In the genomic region with DNA sequence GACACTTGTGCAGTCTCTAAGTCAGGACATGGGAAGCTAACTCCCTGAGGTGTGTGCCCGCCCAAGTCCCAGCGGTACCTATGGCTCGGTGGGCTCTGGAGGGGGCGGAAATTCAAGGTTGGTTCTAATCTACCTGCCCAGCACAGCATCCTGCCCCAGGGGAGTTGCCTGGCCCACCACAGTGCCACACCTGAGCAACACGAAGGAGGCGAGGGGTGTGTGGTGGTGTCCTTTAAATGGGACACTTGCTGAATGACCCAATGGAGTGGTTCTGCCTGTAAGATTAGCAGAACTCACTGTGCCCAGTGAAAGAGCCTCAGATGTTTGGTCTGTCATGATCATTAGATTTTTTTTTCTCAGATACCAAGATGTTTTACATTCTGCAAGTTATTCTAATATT, we compare ENCODE assay signal across 21 cellular contexts.
DNase-seq lines count a peak whose midpoint lies in the region; ATAC-seq, FAIRE-seq and TF ChIP-seq lines count a peak whose summit lies in the region.
"Had no signal": no experiment of that assay in that cellular context is flagged by ENCODE, and none has a peak within 500 bp of the region (broad histone marks: within the 10 kb centered on the region; RNA-seq: fewer than 3 reads in every experiment).

No MANE protein-coding gene starts in this region.

- SMC1A ChIA-PET in GM12878 (lab: Charles Lee; ENCODE audit: uncharacterized antibody, unreplicated experiment) = no interaction called here

- H2BK12ac ChIP-seq in neuronal stem cell (ENCODE audit: low read length) = no peak overlapping the region

- H3K9ac ChIP-seq in HepG2 (ENCODE audit: insufficient read depth, low read depth, low read length) (no peak overlapping the region), GM12878 (ENCODE audit: control insufficient read depth, insufficient read depth, low read length) (no peak overlapping the region), neuronal stem cell (ENCODE audit: low read depth, low read length, poor library complexity) (peak overlapping the region; percentile 53)
- H3K9ac ChIP-seq: GM23248, KMS-11 had no signal

- no peaks in the 10 kb centered on the region for H3K4me1 ChIP-seq in HepG2 (ENCODE audit: insufficient read depth, low read length)
- no peaks in the 10 kb centered on the region for H3K4me1 ChIP-seq in right lobe of liver
- no peaks in the 10 kb centered on the region for H3K4me1 ChIP-seq in GM12878 (ENCODE audit: control insufficient read depth, insufficient read depth, low read length)
- no peaks in the 10 kb centered on the region for H3K4me1 ChIP-seq in neuronal stem cell (ENCODE audit: control insufficient read depth in 2 of 2, insufficient read depth in 1 of 2, low read depth in 1 of 2, low read length in 2 of 2)
- H3K4me1 ChIP-seq: SJCRH30 had no signal

- no peak overlapping the region for H3K4me3 Mint-ChIP-seq in activated naive CD8-positive, alpha-beta T cell treated with anti-CD3 and anti-CD28 coated beads for 36 hours
- H3K4me3 Mint-ChIP-seq: H9, IgD-negative memory B cell had no signal

- in situ Hi-C loops in HepG2 (cut with HindIII; ENCODE audit: extremely low pct_ligation_motif_present, low pct_unique_long_range_greater_than_20kb) (no loop called here), GM12878 (cut with MboI) (no loop called here)

- no peak overlapping the region for H2BK120ac ChIP-seq in neuronal stem cell (ENCODE audit: low read depth, low read length)

- H3K27me3 ChIP-seq in HepG2 (ENCODE audit: control insufficient read depth in 1 of 2, insufficient read depth in 2 of 2, low read length in 2 of 2) (no peaks in the 10 kb centered on the region), right lobe of liver (no peaks in the 10 kb centered on the region), GM12878 (replicated peaks in 1 of 2; ENCODE audit: control insufficient read depth in 2 of 2, insufficient read depth in 2 of 2, low read length in 1 of 2) (no peaks in the 10 kb centered on the region), neuronal stem cell (ENCODE audit: control insufficient read depth in 3 of 3, insufficient read depth in 3 of 3, low read depth in 1 of 3, low read length in 3 of 3) (no peaks in the 10 kb centered on the region)
- H3K27me3 ChIP-seq: SJCRH30 had no signal

- no peak overlapping the region for H3K4ac ChIP-seq in neuronal stem cell (ENCODE audit: low read length)

- no peak overlapping the region for H3K18ac ChIP-seq in neuronal stem cell (ENCODE audit: low read length)

- no peak overlapping the region for H3K23ac ChIP-seq in neuronal stem cell (ENCODE audit: low read depth, low read length, poor library complexity)

- ATAC-seq in HepG2 (peak; percentile 16; the same call in 2 of the 3 replicates), right lobe of liver (no peak), GM12878 (peak; percentile 12; the same call in 2 of the 3 replicates), GM19324 (IDR thresholded peaks at IDR 0.05; ENCODE audit: low FRiP score, unreplicated experiment) (no peak)
- ATAC-seq: PC-3, Right ventricle myocardium inferior had no signal

- H2AFZ ChIP-seq in HepG2 (ENCODE audit: low read length) (no peak overlapping the region), GM12878 (ENCODE audit: control insufficient read depth, low read depth, low read length) (no peak overlapping the region), neuronal stem cell (ENCODE audit: low read length) (no peak overlapping the region)
- H2AFZ ChIP-seq: GM23248 had no signal

- POLR2A ChIA-PET in HepG2 (lab: Yijun Ruan, JAX) (no interaction called here), GM12878 (lab: Charles Lee) (no interaction called here)

- WGBS in HepG2 (ENCODE audit: low lambda C conversion rate) = 93% methylated on average over 3 of the region's 6 CpGs
- WGBS in right lobe of liver (ENCODE audit: insufficient coverage, low coverage, low lambda C conversion rate, missing lambda C conversion rate) = 88% methylated on average over 5 of the region's 6 CpGs
- WGBS in GM12878 (ENCODE audit: insufficient coverage, insufficient replicate concordance, low lambda C conversion rate, missing lambda C conversion rate) = 71% methylated on average over 6 of the region's 6 CpGs
- WGBS in neuronal stem cell (ENCODE audit: extremely low coverage in 2 of 2, insufficient read length in 2 of 2, insufficient replicate concordance in 1 of 2), 2 donors = no CpG with 5 or more reads among the region's 6 CpGs

- H2AK5ac ChIP-seq in neuronal stem cell (ENCODE audit: low read depth, low read length) = no peak overlapping the region

- H3K9me3 ChIP-seq in HepG2 (ENCODE audit: low read length) = 0 out of 2 replicates have a peak, but pooled peaks cover 5% of the 10 kb centered on the region
- H3K9me3 ChIP-seq in right lobe of liver = no peaks in the 10 kb centered on the region
- no peaks in the 10 kb centered on the region for H3K9me3 ChIP-seq in GM12878 (replicated peaks; ENCODE audit: control insufficient read depth, insufficient read depth, low read length)
- no peaks in the 10 kb centered on the region for H3K9me3 ChIP-seq in neuronal stem cell (replicated peaks in 1 of 2; ENCODE audit: control insufficient read depth in 2 of 2, insufficient read depth in 1 of 2, low read depth in 1 of 2, low read length in 2 of 2)
- H3K9me3 ChIP-seq: SJCRH30 had no signal

- no peak for TF ChIP-seq CTCF in HepG2 (CRISPR knock-in tag; IDR thresholded peaks at IDR 0.05)
- TF ChIP-seq CTCF in right lobe of liver (IDR thresholded peaks at IDR 0.05) = no peak
- no peak for TF ChIP-seq CTCF in GM12878 (IDR thresholded peaks at IDR 0.05 in 2 of 3, conservative IDR thresholded peaks at IDR 0.05 in 1 of 3; ENCODE audit: control insufficient read depth in 2 of 3, extremely low read depth in 1 of 3, insufficient read depth in 1 of 3, low read depth in 3 of 3, low read length in 3 of 3)

- no peak overlapping the region for H3K14ac ChIP-seq in neuronal stem cell (ENCODE audit: low read length)

- no peak overlapping the region for H4K8ac ChIP-seq in neuronal stem cell (ENCODE audit: low read depth, low read length)

- H3K27me3 Mint-ChIP-seq in activated naive CD8-positive, alpha-beta T cell treated with anti-CD3 and anti-CD28 coated beads for 36 hours = no peaks in the 10 kb centered on the region
- H3K27me3 Mint-ChIP-seq: IgD-negative memory B cell had no signal

- FAIRE-seq in HepG2 (lab: Jason Lieb, UNC) (no peak), GM12878 (lab: Jason Lieb, UNC) (no peak)

- H4K91ac ChIP-seq in neuronal stem cell (ENCODE audit: low read depth, low read length, poor library complexity) = no peak overlapping the region

- H3K36me3 Mint-ChIP-seq in activated naive CD8-positive, alpha-beta T cell treated with anti-CD3 and anti-CD28 coated beads for 36 hours = no peaks in the 10 kb centered on the region

- H3K27ac Mint-ChIP-seq in activated naive CD8-positive, alpha-beta T cell treated with anti-CD3 and anti-CD28 coated beads for 36 hours = no peak overlapping the region

- no peak overlapping the region for H2BK15ac ChIP-seq in neuronal stem cell (ENCODE audit: low read length)

- TF ChIP-seq RAD21 in HepG2 (CRISPR knock-in tag; IDR thresholded peaks at IDR 0.05) (no peak), GM12878 (IDR thresholded peaks at IDR 0.05; ENCODE audit: insufficient read depth, low read depth, low read length) (no peak)

- no peak overlapping the region for H3K4me2 ChIP-seq in HepG2 (ENCODE audit: low read depth, low read length)
- H3K4me2 ChIP-seq in GM12878 (ENCODE audit: control insufficient read depth, insufficient read depth) = no peak overlapping the region
- H3K4me2 ChIP-seq in neuronal stem cell (ENCODE audit: insufficient read depth, low read length, poor library complexity, severe bottlenecking) = no peak overlapping the region
- H3K4me2 ChIP-seq: KMS-11 had no signal

- H2BK5ac ChIP-seq in neuronal stem cell (ENCODE audit: low read length) = no peak overlapping the region

- RAD21 ChIA-PET in GM12878 (lab: Charles Lee; ENCODE audit: unreplicated experiment) = no interaction called here

- TF ChIP-seq EP300 in HepG2 (IDR thresholded peaks at IDR 0.05; ENCODE audit: low read depth in 2 of 2, low read length in 2 of 2) (no peak), HepG2 (CRISPR knock-in tag; IDR thresholded peaks at IDR 0.05; ENCODE audit: borderline replicate concordance) (no peak), GM12878 (IDR thresholded peaks at IDR 0.05; ENCODE audit: borderline replicate concordance in 1 of 2, control insufficient read depth in 1 of 2, low read depth in 2 of 2, low read length in 2 of 2) (no peak)

- no peaks in the 10 kb centered on the region for H3K79me1 ChIP-seq in neuronal stem cell (ENCODE audit: low read depth, low read length)

- peaks cover 3% of the 10 kb centered on the region for H3K9me3 Mint-ChIP-seq in activated naive CD8-positive, alpha-beta T cell treated with anti-CD3 and anti-CD28 coated beads for 36 hours

- H3K36me3 ChIP-seq in HepG2 (replicated peaks in 1 of 2; ENCODE audit: control insufficient read depth in 1 of 2, insufficient read depth in 2 of 2, low read length in 2 of 2) = peaks cover 5 to 6% of the 10 kb centered on the region in 2 experiments; a peak in 4 of 5 replicates
- peaks cover 0 to 6% (median 2%) of the 10 kb centered on the region in 4 donors for H3K36me3 ChIP-seq in right lobe of liver
- no peaks in the 10 kb centered on the region; a peak in 2 of 4 replicates for H3K36me3 ChIP-seq in GM12878 (ENCODE audit: control insufficient read depth in 2 of 2, insufficient read depth in 2 of 2, low read length in 1 of 2)
- H3K36me3 ChIP-seq in neuronal stem cell (replicated peaks in 1 of 2; ENCODE audit: control insufficient read depth in 2 of 2, insufficient read depth in 2 of 2, low read length in 2 of 2) = peaks cover 12 to 29% of the 10 kb centered on the region in 2 donors
- H3K36me3 ChIP-seq: SJCRH30 had no signal

- no peak overlapping the region for H3K4me3 ChIP-seq in HepG2 (replicated peaks in 1 of 3; ENCODE audit: insufficient read depth in 1 of 3, low read depth in 2 of 3, low read length in 3 of 3)
- no peak overlapping the region for H3K4me3 ChIP-seq in right lobe of liver
- H3K4me3 ChIP-seq in GM12878 = no peak overlapping the region
- H3K4me3 ChIP-seq in neuronal stem cell (ENCODE audit: low read length in 2 of 2) = no peak overlapping the region
- H3K4me3 ChIP-seq: GM23248, SJCRH30 had no signal

- CTCF ChIA-PET in HepG2 (lab: Yijun Ruan, JAX; ENCODE audit: low intra/inter-chr PET ratio, low total read pairs) (no interaction called here), GM12878 (lab: Yijun Ruan, JAX) (no interaction called here)

- TF ChIP-seq POLR2A in HepG2 (IDR thresholded peaks at IDR 0.05; ENCODE audit: insufficient read depth in 1 of 2, low read depth in 2 of 2, low read length in 2 of 2) (no peak), right lobe of liver (IDR thresholded peaks at IDR 0.05) (no peak), GM12878 (IDR thresholded peaks at IDR 0.05; ENCODE audit: low read depth, low read length) (no peak)

- no peaks in the 10 kb centered on the region for H3K4me1 Mint-ChIP-seq in activated naive CD8-positive, alpha-beta T cell treated with anti-CD3 and anti-CD28 coated beads for 36 hours

- H3K27ac ChIP-seq in HepG2 (ENCODE audit: extremely low read length, insufficient read depth, low read length) (no peak overlapping the region), right lobe of liver (no peak overlapping the region), GM12878 (ENCODE audit: control insufficient read depth, insufficient read depth) (no peak overlapping the region), neuronal stem cell (replicated peaks; ENCODE audit: low read length) (no peak overlapping the region)
- H3K27ac ChIP-seq: GM23248, KMS-11, SJCRH30 had no signal

- intact Hi-C loops in HepG2 (cut with micrococcal nuclease; ENCODE audit: unreplicated experiment) = no loop called here
- intact Hi-C loops in right lobe of liver (cut with DNase I) = no loop called here
- intact Hi-C loops in GM12878 (cut with micrococcal nuclease; ENCODE audit: unreplicated experiment) = loop anchor here (5.0 kb wide), 1 partner anchor 136 kb away; no protein-coding TSS in a partner anchor

- H4K20me1 ChIP-seq in HepG2 (ENCODE audit: insufficient read depth, low read length) = no peaks in the 10 kb centered on the region
- H4K20me1 ChIP-seq in GM12878 (ENCODE audit: control insufficient read depth, insufficient read depth) = no peaks in the 10 kb centered on the region

- BruUV-seq in HepG2 (replicated peaks; lab: Mats Ljungman, UMichigan) (no TSS peak), GM12878 (replicated peaks; lab: Mats Ljungman, UMichigan) (no TSS peak)

- DNase-seq in HepG2 (ENCODE audit: low spot score) (no peak), right lobe of liver (no peak), GM12878 (ENCODE audit: low read depth, low spot score) (no peak), neuronal stem cell (ENCODE audit: low spot score) (no peak)
- no peak for DNase-seq in activated naive CD8-positive, alpha-beta T cell treated with anti-CD3 and anti-CD28 coated beads for 36 hours
- DNase-seq in activated T-cell treated with anti-CD3 and anti-CD28 coated beads, Interleukin-2, amount 50 U/mL, for 1 hour = no peak
- DNase-seq: DMS153, DND-41, H9, NCI-H1092, NCI-H1436, NCI-H187, NCI-H2081 treated with DMSO at 0.1 percent for 48 hours, NCI-H226, PC-3, SJCRH30 had no signal

- no peaks in the 10 kb centered on the region for H3K79me2 ChIP-seq in HepG2 (ENCODE audit: insufficient read depth, low read length)
- no peaks in the 10 kb centered on the region for H3K79me2 ChIP-seq in GM12878 (ENCODE audit: control insufficient read depth, insufficient read depth, low read length)

Comparison
In these comparisons a context has a peak if more than half of its experiments do, and no peak if none do; other contexts are left out.
1. ATAC-seq: peak in HepG2 (single experiment) and GM12878 (single experiment); none in right lobe of liver (0 of 4) and GM19324 (single experiment).